Comparison of ENCODE assay signal across 8 cellular contexts in the genomic region with DNA sequence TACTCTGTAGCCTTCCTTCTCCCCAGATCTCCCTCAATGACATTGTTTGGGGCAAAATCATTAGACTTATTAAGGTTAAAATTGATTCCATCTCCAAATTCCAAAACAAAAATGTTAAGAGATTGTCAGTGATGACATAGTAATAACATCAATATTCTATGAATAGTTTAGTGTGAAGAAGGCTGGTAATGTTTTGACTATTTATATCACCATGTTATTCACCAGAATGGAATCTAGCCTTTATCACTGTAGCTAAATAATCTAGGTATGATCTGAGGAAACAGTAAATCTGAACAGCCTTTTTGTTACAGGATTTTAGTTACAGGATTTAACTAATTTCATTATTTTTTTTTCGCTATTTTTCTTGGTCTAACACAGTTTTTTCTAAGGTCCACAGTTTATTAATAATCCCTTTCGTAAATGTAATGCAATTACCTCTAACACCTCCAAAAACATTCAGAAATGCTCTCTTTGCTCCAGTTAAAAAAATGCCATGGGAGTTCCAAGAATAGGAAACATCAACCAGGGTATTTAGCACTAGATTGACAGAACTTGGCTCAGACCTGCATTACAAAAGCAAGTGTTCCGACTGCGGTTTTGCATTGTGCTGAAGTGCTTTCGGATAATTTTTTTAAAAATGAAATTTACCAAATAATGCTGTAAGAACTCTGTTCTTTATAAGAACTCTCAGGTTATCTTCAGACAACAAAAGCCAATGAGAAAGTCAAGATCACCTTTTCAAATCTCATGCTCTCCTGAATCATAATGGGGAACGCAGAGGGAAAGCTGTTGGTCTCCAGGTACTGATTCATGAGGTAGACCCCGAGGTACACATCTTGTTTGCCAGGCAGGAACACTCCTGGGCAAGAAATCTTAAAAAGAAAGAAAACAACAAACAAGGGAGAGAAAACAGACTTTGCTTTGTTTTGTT. TPM values are rescaled to one million over a fixed set of nuclear protein-coding genes. Genes with fewer than 3 reads are reported as not detected.
A peak's percentile ranks its signal among the peaks of the same experiment; 100 is the strongest.
DNase-seq lines count a peak whose midpoint lies in the region; ATAC-seq and TF ChIP-seq lines count a peak whose summit lies in the region.

No MANE protein-coding gene starts in this region.

- peaks cover 51 to 59% of the 10 kb centered on the region in 2 experiments for H3K4me1 Mint-ChIP-seq in H9
- H3K4me1 Mint-ChIP-seq in activated T-helper 1 cell treated with anti-CD3 and anti-CD28 coated beads, Interleukin-12 subunit alpha, Interleukin-12 subunit beta, Interleukin-2, Interleukin-4 antibody, amounts not matched to agents 30 ng/mL and 10 ng/mL and 1 ng/mL, durations not matched to agents 14 hours and 24 hours and 36 hours (ENCODE audit: low read depth), result peaks cover 50% of the 10 kb centered on the region

- H3K27ac Mint-ChIP-seq in H9, result peak overlapping the region; percentile 90 to 97 (median 96)
- H3K27ac Mint-ChIP-seq in activated T-helper 1 cell treated with anti-CD3 and anti-CD28 coated beads, Interleukin-12 subunit alpha, Interleukin-12 subunit beta, Interleukin-2, Interleukin-4 antibody, amounts not matched to agents 30 ng/mL and 10 ng/mL and 1 ng/mL, durations not matched to agents 14 hours and 24 hours and 36 hours, result peak overlapping the region; percentile 88

- H3K9me3 Mint-ChIP-seq in H9, result peaks cover 2% of the 10 kb centered on the region in 2 experiments; a peak in 2 of 5 replicates
- H3K9me3 Mint-ChIP-seq in activated T-helper 1 cell treated with anti-CD3 and anti-CD28 coated beads, Interleukin-12 subunit alpha, Interleukin-12 subunit beta, Interleukin-2, Interleukin-4 antibody, amounts not matched to agents 30 ng/mL and 10 ng/mL and 1 ng/mL, durations not matched to agents 14 hours and 24 hours and 36 hours, result no peaks in the 10 kb centered on the region

- H2BK120ac ChIP-seq in H9 (ENCODE audit: low read depth, low read length, poor library complexity, severe bottlenecking), result no peak overlapping the region

- no peak overlapping the region for H3K4ac ChIP-seq in H9 (ENCODE audit: low read depth, low read length)

- no peak for TF ChIP-seq CTCF in C4-2B (conservative IDR thresholded peaks at IDR 0.05)
- TF ChIP-seq CTCF in H9 (conservative IDR thresholded peaks at IDR 0.05), result no peak

- no peak overlapping the region for H3K18ac ChIP-seq in H9 (ENCODE audit: insufficient read length, low read depth, low read length)

- H3K56ac ChIP-seq in H9 (ENCODE audit: insufficient read length, low read depth, low read length), result no peak overlapping the region

- H3K14ac ChIP-seq in H9 (ENCODE audit: insufficient read depth, low read length), result no peak overlapping the region

- H3K79me2 ChIP-seq in H9 (ENCODE audit: insufficient read depth, low read length), result no peaks in the 10 kb centered on the region; the same call in 1 of the 2 replicates

- WGBS in H9 (ENCODE audit: extremely low coverage, insufficient read length, low lambda C conversion rate), result no CpG with 5 or more reads among the region's 7 CpGs

- H2BK20ac ChIP-seq in H9 (ENCODE audit: low read depth, low read length, poor library complexity, severe bottlenecking), result no peak overlapping the region

- peak overlapping the region; percentile 46 for H3K4me2 ChIP-seq in H9 (ENCODE audit: insufficient read depth, insufficient read length, low read length)

- H3K9me3 ChIP-seq in H9 (ENCODE audit: control insufficient read depth, low read depth, low read length), result no peaks in the 10 kb centered on the region
- no peaks in the 10 kb centered on the region for H3K9me3 ChIP-seq in iPS-15b (ENCODE audit: control insufficient read depth, insufficient read depth, low read length)

- H3K27me3 ChIP-seq in H9 (ENCODE audit: insufficient read depth, low read length), result no peaks in the 10 kb centered on the region
- H3K27me3 ChIP-seq in iPS-15b (ENCODE audit: control insufficient read depth, insufficient read depth, low read length), result no peaks in the 10 kb centered on the region

- no peaks in the 10 kb centered on the region for H3K79me1 ChIP-seq in H9 (ENCODE audit: insufficient read depth, low read depth, low read length, poor library complexity, severe bottlenecking)

- peaks cover 3% of the 10 kb centered on the region for H4K20me1 ChIP-seq in H9 (ENCODE audit: control insufficient read depth, insufficient read depth, insufficient read length)

- H3K27ac ChIP-seq in C4-2B, result peak overlapping the region; percentile 96
- H3K27ac ChIP-seq in H9 (ENCODE audit: insufficient read length, low read depth, low read length), result no peak overlapping the region
- peak overlapping the region; percentile 69 for H3K27ac ChIP-seq in substantia nigra (ENCODE audit: low read depth, low read length, poor library complexity, severe bottlenecking)

- H2AK5ac ChIP-seq in H9 (ENCODE audit: insufficient read length, low read length), result no peak overlapping the region

- no peak overlapping the region for H2BK5ac ChIP-seq in H9 (ENCODE audit: insufficient read length, low read length)

- H4K8ac ChIP-seq in H9 (replicated peaks; ENCODE audit: insufficient read length, low read depth, low read length), result no peak overlapping the region

- H3K9ac ChIP-seq in H9 (ENCODE audit: extremely low read depth, insufficient read length, low read length), result no peak overlapping the region
- H3K9ac ChIP-seq in iPS-15b (ENCODE audit: low read depth, low read length), result no peak overlapping the region

- H2AFZ ChIP-seq in H9 (ENCODE audit: low read length), result peak overlapping the region; percentile 14

- no peak overlapping the region for H3T11ph ChIP-seq in H9 (ENCODE audit: low read length)

- no peak for ATAC-seq in HG02970 (IDR thresholded peaks at IDR 0.05; ENCODE audit: low FRiP score, unreplicated experiment)
- ATAC-seq in GM21825 (IDR thresholded peaks at IDR 0.05; ENCODE audit: unreplicated experiment), result no peak

- H3K27me3 Mint-ChIP-seq in H9 (ENCODE audit: low read depth), result 0 out of 2 replicates have a peak, but pooled peaks cover 2% of the 10 kb centered on the region
- H3K27me3 Mint-ChIP-seq in activated T-helper 1 cell treated with anti-CD3 and anti-CD28 coated beads, Interleukin-12 subunit alpha, Interleukin-12 subunit beta, Interleukin-2, Interleukin-4 antibody, amounts not matched to agents 30 ng/mL and 10 ng/mL and 1 ng/mL, durations not matched to agents 14 hours and 24 hours and 36 hours (ENCODE audit: insufficient read depth), result peaks cover 15% of the 10 kb centered on the region

- peak overlapping the region; percentile 80 to 89 for H3K4me3 Mint-ChIP-seq in H9
- H3K4me3 Mint-ChIP-seq in activated T-helper 1 cell treated with anti-CD3 and anti-CD28 coated beads, Interleukin-12 subunit alpha, Interleukin-12 subunit beta, Interleukin-2, Interleukin-4 antibody, amounts not matched to agents 30 ng/mL and 10 ng/mL and 1 ng/mL, durations not matched to agents 14 hours and 24 hours and 36 hours, result peak overlapping the region; percentile 89

- intact Hi-C loops in activated T-helper 1 cell treated with anti-CD3 and anti-CD28 coated beads, Interleukin-12 subunit alpha, Interleukin-12 subunit beta, Interleukin-2, Interleukin-4 antibody, amounts not matched to agents 30 ng/mL and 10 ng/mL and 1 ng/mL, durations not matched to agents 14 hours and 24 hours and 36 hours (cut with micrococcal nuclease), result loop anchor here (1.0 to 10.0 kb wide), 5 partner anchors 18 to 1277 kb away; a partner anchor contains a TSS

- peaks cover 4% of the 10 kb centered on the region for H3K23me2 ChIP-seq in H9 (ENCODE audit: insufficient read length, low read depth, low read length, poor library complexity, severe bottlenecking)

- H3K4me3 ChIP-seq in iPS-15b (ENCODE audit: low read depth, low read length), result peak overlapping the region; percentile 88

- H2BK15ac ChIP-seq in H9 (ENCODE audit: low read depth, low read length), result no peak overlapping the region

- no peak overlapping the region for H4K91ac ChIP-seq in H9 (ENCODE audit: insufficient read length, low read depth, low read length)

- H3K4me1 ChIP-seq in H9 (ENCODE audit: insufficient read depth, low read length) (peaks cover 11% of the 10 kb centered on the region), iPS-15b (ENCODE audit: control insufficient read depth, insufficient read depth, low read length) (peaks cover 28% of the 10 kb centered on the region)

- H3K23ac ChIP-seq in H9 (ENCODE audit: insufficient read length, low read depth, low read length), result no peak overlapping the region

- DNase-seq in H9 (no peak), substantia nigra (lab: John Stamatoyannopoulos, UW) (peak in 1 of 49 donors; percentile 4)
- DNase-seq in activated T-helper 1 cell treated with anti-CD3 and anti-CD28 coated beads, Interleukin-12 subunit alpha, Interleukin-12 subunit beta, Interleukin-2, Interleukin-4 antibody, amounts not matched to agents 30 ng/mL and 10 ng/mL and 1 ng/mL, durations not matched to agents 14 hours and 24 hours and 36 hours (ENCODE audit: low spot score), result no peak
- no peak for DNase-seq in activated effector memory CD4-positive, alpha-beta T cell treated with Interleukin-2 at 50 U/mL for 16 hours

- no peak overlapping the region for H2BK12ac ChIP-seq in H9 (ENCODE audit: insufficient read length, low read depth, low read length)

- no peaks in the 10 kb centered on the region for H3K36me3 ChIP-seq in iPS-15b (ENCODE audit: control insufficient read depth, insufficient read depth, low read length)

- peaks cover 0 to 5% (median 0%) of the 10 kb centered on the region in 3 experiments; a peak in 2 of 7 replicates for H3K36me3 Mint-ChIP-seq in H9 (ENCODE audit: insufficient read depth in 1 of 3, low read depth in 3 of 3)
- peaks cover 7% of the 10 kb centered on the region for H3K36me3 Mint-ChIP-seq in activated T-helper 1 cell treated with anti-CD3 and anti-CD28 coated beads, Interleukin-12 subunit alpha, Interleukin-12 subunit beta, Interleukin-2, Interleukin-4 antibody, amounts not matched to agents 30 ng/mL and 10 ng/mL and 1 ng/mL, durations not matched to agents 14 hours and 24 hours and 36 hours (ENCODE audit: low read depth)

- no peak overlapping the region for H4K5ac ChIP-seq in H9 (ENCODE audit: insufficient read length, low read depth, low read length)

RNA-seq across cellular contexts. Expression of a gene that starts 0.7 kb away (rescaled TPM):
- total RNA-seq in H9 (2021), result 7.1 and 7.6 TPM in 2 replicates
- 5.3 and 5.7 TPM in 2 replicates for total RNA-seq in activated T-helper 1 cell treated with anti-CD3 and anti-CD28 coated beads, Interleukin-12 subunit alpha, Interleukin-12 subunit beta, Interleukin-2, Interleukin-4 antibody, amounts not matched to agents 30 ng/mL and 10 ng/mL and 1 ng/mL, durations not matched to agents 14 hours and 24 hours and 36 hours

RNA-seq across cellular contexts. Expression of a gene that starts 4.8 kb away (rescaled TPM):
- 0.75 and 0.87 TPM in 2 replicates for total RNA-seq in H9 (2021)
- total RNA-seq in activated T-helper 1 cell treated with anti-CD3 and anti-CD28 coated beads, Interleukin-12 subunit alpha, Interleukin-12 subunit beta, Interleukin-2, Interleukin-4 antibody, amounts not matched to agents 30 ng/mL and 10 ng/mL and 1 ng/mL, durations not matched to agents 14 hours and 24 hours and 36 hours, result not detected in 2 replicates

RNA-seq across cellular contexts. Expression of a gene that starts 17.9 kb away (rescaled TPM):
- 17.6 and 19.0 TPM in 2 replicates for total RNA-seq in H9 (2021)
- 11.1 and 11.3 TPM in 2 replicates for total RNA-seq in activated T-helper 1 cell treated with anti-CD3 and anti-CD28 coated beads, Interleukin-12 subunit alpha, Interleukin-12 subunit beta, Interleukin-2, Interleukin-4 antibody, amounts not matched to agents 30 ng/mL and 10 ng/mL and 1 ng/mL, durations not matched to agents 14 hours and 24 hours and 36 hours
